ENCODE assay signal across 9 cellular contexts in genomic region chr9:112925058-112925641, GRCh38.
DNase-seq lines count a peak whose midpoint lies in the region; ATAC-seq, FAIRE-seq and TF ChIP-seq lines count a peak whose summit lies in the region.
"Had no signal": no experiment of that assay in that cellular context is flagged by ENCODE, and none has a peak within 500 bp of the region (broad histone marks: within the 10 kb centered on the region; RNA-seq: fewer than 3 reads in every experiment).

No MANE protein-coding gene starts in this region.

- H3K9ac ChIP-seq in Loucy (ENCODE audit: low read depth, low read length, poor library complexity, severe bottlenecking) (no peak overlapping the region), SK-N-MC (ENCODE audit: insufficient read length) (no peak overlapping the region)
- H3K9ac ChIP-seq: BLaER1 had no signal

- H3K4me2 ChIP-seq in Loucy (ENCODE audit: low read depth, low read length, poor library complexity, severe bottlenecking): no peak overlapping the region
- H3K4me2 ChIP-seq: BLaER1 had no signal

- H3K36me3 ChIP-seq in Loucy (ENCODE audit: insufficient read depth, low read length) (no peaks in the 10 kb centered on the region), SK-N-MC (ENCODE audit: insufficient read depth, low read length) (no peaks in the 10 kb centered on the region)
- H3K36me3 ChIP-seq: BLaER1 had no signal

- no peaks in the 10 kb centered on the region for H3K79me2 ChIP-seq in Loucy (ENCODE audit: insufficient read depth, low read length)

- no peaks in the 10 kb centered on the region for H3K9me2 ChIP-seq in Loucy (replicated peaks; ENCODE audit: low read depth, low read length)

- ATAC-seq in GM18909 (IDR thresholded peaks at IDR 0.05; ENCODE audit: poor library complexity, unreplicated experiment): no peak

- H2AFZ ChIP-seq in Loucy (ENCODE audit: low read length): peak overlapping the region; percentile 64

- FAIRE-seq in urothelium cell line (lab: Jason Lieb, UNC): no peak

- DNase-seq in NCI-H146 (lab: John Stamatoyannopoulos, UW) (peak; percentile 42), NCI-H146 treated with DMSO at 0.1 percent for 48 hours (lab: John Stamatoyannopoulos, UW; ENCODE audit: unreplicated experiment) (no peak), SK-N-MC (ENCODE audit: low read depth, low spot score) (peak; percentile 6), glomerular visceral epithelial cell (ENCODE audit: extremely low spot score) (peak; percentile 21), urothelium cell line (ENCODE audit: low spot score) (peak; percentile 44), Kasumi-1 (lab: John Stamatoyannopoulos, UW) (no peak)

- no peaks in the 10 kb centered on the region for H3F3A ChIP-seq in Loucy (ENCODE audit: low read depth)

- peak; percentile 68 for TF ChIP-seq CTCF in Loucy (conservative IDR thresholded peaks at IDR 0.05; ENCODE audit: low read length)

- H4K20me1 ChIP-seq in Loucy (ENCODE audit: insufficient read depth, low read length, poor library complexity, severe bottlenecking): no peaks in the 10 kb centered on the region
- H4K20me1 ChIP-seq: BLaER1 had no signal

- H3K27ac ChIP-seq in SK-N-MC: no peak overlapping the region
- H3K27ac ChIP-seq: BLaER1 had no signal

- H3K4me1 ChIP-seq in Loucy (ENCODE audit: insufficient read depth, low read length, poor library complexity, severe bottlenecking): no peaks in the 10 kb centered on the region
- H3K4me1 ChIP-seq: BLaER1 had no signal

- no peaks in the 10 kb centered on the region for H3K9me3 ChIP-seq in Loucy (ENCODE audit: insufficient read depth, low read depth, low read length)
- H3K9me3 ChIP-seq in SK-N-MC (ENCODE audit: low read depth, low read length): no peaks in the 10 kb centered on the region
- H3K9me3 ChIP-seq: BLaER1 had no signal

- H3K4me3 ChIP-seq in Loucy (ENCODE audit: low read length, poor library complexity, severe bottlenecking) (no peak overlapping the region), SK-N-MC (peak overlapping the region; percentile 40)
- H3K4me3 ChIP-seq: BLaER1 had no signal

- H3K27me3 ChIP-seq in Loucy (ENCODE audit: insufficient read depth, low read length, poor library complexity, severe bottlenecking): no peaks in the 10 kb centered on the region
- H3K27me3 ChIP-seq: BLaER1 had no signal

Comparison
In these comparisons a context has a peak if more than half of its experiments do, and no peak if none do; other contexts are left out.
1. DNase-seq: peak in NCI-H146 (single experiment), SK-N-MC (single experiment), glomerular visceral epithelial cell (single experiment) and urothelium cell line (single experiment); none in NCI-H146 treated with DMSO at 0.1 percent for 48 hours (single experiment) and Kasumi-1 (0 of 2).